In the genomic region with DNA sequence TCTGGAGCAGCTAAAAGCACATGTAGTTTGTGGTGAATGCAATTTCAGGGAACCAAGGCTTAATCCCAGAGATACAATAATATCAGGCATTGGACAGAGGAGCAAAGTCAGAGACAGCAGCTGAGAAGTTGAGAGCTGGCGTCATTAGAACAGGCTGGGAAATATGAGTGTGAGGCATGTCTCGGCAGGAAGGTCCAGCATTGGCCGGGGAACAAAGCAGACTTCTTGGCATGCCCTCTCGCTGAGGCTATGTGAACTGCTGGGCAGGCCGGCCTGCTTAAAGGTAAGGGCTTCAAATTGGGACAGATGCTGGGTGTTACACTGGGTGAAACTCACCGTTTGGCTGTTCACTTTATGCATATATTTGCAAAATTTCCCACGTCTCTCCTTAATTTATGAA, we compare ENCODE assay signal across 10 cellular contexts.
DNase-seq lines count a peak whose midpoint lies in the region; ATAC-seq, FAIRE-seq and TF ChIP-seq lines count a peak whose summit lies in the region.
"Had no signal": no experiment of that assay in that cellular context is flagged by ENCODE, and none has a peak within 500 bp of the region (broad histone marks: within the 10 kb centered on the region; RNA-seq: fewer than 3 reads in every experiment).

No MANE protein-coding gene starts in this region.

- H3K18ac ChIP-seq in trophoblast cell (ENCODE audit: low read length), result no peak overlapping the region

- no peaks in the 10 kb centered on the region for H3K27me3 ChIP-seq in body of pancreas
- H3K27me3 ChIP-seq in heart left ventricle, result no peaks in the 10 kb centered on the region
- H3K27me3 ChIP-seq in trophoblast cell (ENCODE audit: insufficient read depth, low read length), result no peaks in the 10 kb centered on the region

- TF ChIP-seq POLR2A in body of pancreas (IDR thresholded peaks at IDR 0.05) (no peak), heart left ventricle (IDR thresholded peaks at IDR 0.05) (no peak)

- H3K36me3 ChIP-seq in body of pancreas (replicated peaks in 1 of 2; ENCODE audit: insufficient read depth in 1 of 2, low read depth in 2 of 2) (no peaks in the 10 kb centered on the region), heart left ventricle (no peaks in the 10 kb centered on the region), trophoblast cell (ENCODE audit: control insufficient read depth in 1 of 2, insufficient read depth in 2 of 2, low read length in 2 of 2) (no peaks in the 10 kb centered on the region)
- H3K36me3 ChIP-seq: WERI-Rb-1 had no signal

- no peak for FAIRE-seq in HTR-8/SVneo (lab: Jason Lieb, UNC)

- no peak overlapping the region for H4K91ac ChIP-seq in trophoblast cell (ENCODE audit: low read depth, low read length)

- H2AFZ ChIP-seq in trophoblast cell (ENCODE audit: insufficient read depth, low read length, poor library complexity), result no peak overlapping the region

- H3K4me3 ChIP-seq in body of pancreas, result no peak overlapping the region
- H3K4me3 ChIP-seq in heart left ventricle, result no peak overlapping the region
- no peak overlapping the region for H3K4me3 ChIP-seq in trophoblast cell (ENCODE audit: low read depth, low read length)

- no peak overlapping the region for H3K23ac ChIP-seq in trophoblast cell (ENCODE audit: low read length)

- 31 to 42% methylated on average over 7 of the region's 7 CpGs for WGBS in body of pancreas, 2 donors
- 35 to 60% (median 45%) methylated on average over 7 of the region's 7 CpGs for WGBS in heart left ventricle, 4 donors
- no CpG with 5 or more reads among the region's 7 CpGs for WGBS in trophoblast cell (ENCODE audit: extremely low coverage, insufficient coverage, insufficient read length)

- H2BK120ac ChIP-seq in trophoblast cell (ENCODE audit: insufficient read depth, low read length, poor library complexity), result no peak overlapping the region

- no peak overlapping the region for H4K8ac ChIP-seq in trophoblast cell (ENCODE audit: low read depth, low read length)

- DNase-seq in GM03348 (ENCODE audit: low spot score) (peak; percentile 74), body of pancreas (peak; percentile 53 to 78 (median 68)), heart left ventricle (peak; percentile 47 to 80 (median 70)), trophoblast cell (peak; percentile 54 to 68), NCI-H2227 (lab: John Stamatoyannopoulos, UW; ENCODE audit: unreplicated experiment) (no peak), HTR-8/SVneo (ENCODE audit: insufficient read length, low spot score) (no peak)
- DNase-seq: naive thymus-derived CD4-positive, alpha-beta T cell; WERI-Rb-1 had no signal

- H2BK5ac ChIP-seq in trophoblast cell (ENCODE audit: low read depth, low read length, poor library complexity), result no peak overlapping the region

- H3K9me3 ChIP-seq in body of pancreas (no peaks in the 10 kb centered on the region), heart left ventricle (no peaks in the 10 kb centered on the region), trophoblast cell (ENCODE audit: insufficient read depth, low read depth, low read length) (no peaks in the 10 kb centered on the region)

- H2AK5ac ChIP-seq in trophoblast cell (ENCODE audit: low read length), result no peak overlapping the region

- H3K27ac ChIP-seq in body of pancreas (no peak overlapping the region), heart left ventricle (peak overlapping the region in 5 of 12 donors; percentile 1 to 70 (median 43)), trophoblast cell (ENCODE audit: low read depth, low read length) (no peak overlapping the region)
- H3K27ac ChIP-seq: WERI-Rb-1 had no signal

- no peak overlapping the region for H3K9ac ChIP-seq in trophoblast cell (ENCODE audit: low read length)

- no peaks in the 10 kb centered on the region for H3K79me1 ChIP-seq in trophoblast cell (ENCODE audit: low read length)

- ATAC-seq in body of pancreas (peak; percentile 70), heart left ventricle (peak; percentile 66 to 97 (median 95)), HG02852 (IDR thresholded peaks at IDR 0.05; ENCODE audit: unreplicated experiment) (no peak), GM18517 (IDR thresholded peaks at IDR 0.05; ENCODE audit: unreplicated experiment) (no peak)
- ATAC-seq: naive thymus-derived CD4-positive, alpha-beta T cell had no signal

- no peak overlapping the region for H4K12ac ChIP-seq in trophoblast cell (ENCODE audit: low read depth, low read length)

- intact Hi-C loops in body of pancreas (cut with DNase I), result no loop called here
- intact Hi-C loops in heart left ventricle (cut with DNase I), result no loop called here

- H3K4ac ChIP-seq in trophoblast cell (ENCODE audit: low read depth, low read length), result no peak overlapping the region

- H3K4me1 ChIP-seq in body of pancreas (no peaks in the 10 kb centered on the region), heart left ventricle (peaks cover 0 to 10% (median 0%) of the 10 kb centered on the region in 12 donors), trophoblast cell (ENCODE audit: control insufficient read depth in 1 of 2, insufficient read depth in 2 of 2, low read length in 2 of 2) (no peaks in the 10 kb centered on the region)

- peak; percentile 6 to 56 (median 35) for TF ChIP-seq CTCF in body of pancreas (IDR thresholded peaks at IDR 0.05)
- TF ChIP-seq CTCF in heart left ventricle (IDR thresholded peaks at IDR 0.05), result peak in 4 of 12 donors; percentile 34 to 43 (median 40)

- no peak overlapping the region for H3K14ac ChIP-seq in trophoblast cell (ENCODE audit: low read length)

- no peak overlapping the region for H2BK12ac ChIP-seq in trophoblast cell (ENCODE audit: low read length)

- H3K4me2 ChIP-seq in trophoblast cell (ENCODE audit: low read length), result no peak overlapping the region

- no peaks in the 10 kb centered on the region for H3K79me2 ChIP-seq in trophoblast cell (ENCODE audit: control insufficient read depth, insufficient read depth, low read length, poor library complexity)

Comparison
In these comparisons a context has a peak if more than half of its experiments do, and no peak if none do; other contexts are left out.
1. DNase-seq: peak in GM03348 (single experiment), body of pancreas (4 of 4), heart left ventricle (5 of 5) and trophoblast cell (2 of 2); none in NCI-H2227 (single experiment) and HTR-8/SVneo (single experiment).
2. ATAC-seq: peak in body of pancreas (single experiment) and heart left ventricle (4 of 4); none in HG02852 (single experiment) and GM18517 (single experiment).